2 cellular contexts compared by ENCODE assay signal in the genomic region with DNA sequence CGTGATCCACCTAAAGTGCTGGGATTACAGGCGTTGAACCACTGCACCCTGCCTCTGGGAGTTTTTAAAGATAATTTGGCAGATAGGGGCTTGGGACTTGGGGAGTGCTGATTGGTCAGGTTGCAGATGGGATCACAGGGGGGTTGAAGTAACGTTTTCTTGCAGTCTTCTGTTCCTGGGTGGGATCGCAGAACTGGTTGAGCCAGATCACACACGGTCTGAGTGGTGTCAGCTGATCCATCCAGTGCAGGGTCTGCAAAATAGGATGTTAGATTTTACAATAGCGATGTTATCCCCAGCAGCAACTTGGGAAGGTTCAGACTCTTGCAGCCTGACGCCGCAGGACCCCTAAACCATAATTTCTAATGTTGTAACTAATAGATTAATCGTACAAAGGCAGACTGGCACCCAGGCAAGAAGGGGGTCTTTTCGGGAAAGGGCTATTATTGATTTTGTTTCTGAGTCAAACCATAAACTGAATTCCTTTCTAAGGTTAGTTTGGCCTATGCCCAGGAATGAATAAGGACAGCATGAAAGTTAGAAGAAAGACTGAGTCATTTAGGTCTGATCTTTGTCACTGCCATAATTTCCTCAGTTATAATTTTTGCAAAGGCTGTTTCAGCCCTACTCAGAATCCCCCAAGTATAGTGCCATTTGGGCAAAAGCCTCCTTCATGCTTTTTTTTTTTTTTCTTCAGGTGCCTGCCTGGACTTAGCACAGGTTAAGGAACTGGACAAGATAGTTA.
TF ChIP-seq lines count a peak whose summit lies in the region.

No MANE protein-coding gene starts in this region.

TF ChIP-seq in SK-N-SH, 30 proteins besides CTCF, POLR2A, EP300 and RAD21 (continues in another document):
- no peak for TF ChIP-seq USF2 (IDR thresholded peaks at IDR 0.05; ENCODE audit: borderline replicate concordance, low read depth, low read length)
- no peak for TF ChIP-seq FOXM1 (IDR thresholded peaks at IDR 0.05; ENCODE audit: low read depth)
- TF ChIP-seq MEF2A (IDR thresholded peaks at IDR 0.05; ENCODE audit: borderline replicate concordance, low read depth) = no peak
- TF ChIP-seq, protein P1, sequence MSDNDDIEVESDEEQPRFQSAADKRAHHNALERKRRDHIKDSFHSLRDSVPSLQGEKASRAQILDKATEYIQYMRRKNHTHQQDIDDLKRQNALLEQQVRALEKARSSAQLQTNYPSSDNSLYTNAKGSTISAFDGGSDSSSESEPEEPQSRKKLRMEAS (IDR thresholded peaks at IDR 0.05; ENCODE audit: low read depth) = no peak
- TF ChIP-seq ELF1 (IDR thresholded peaks at IDR 0.05) = no peak
- no peak for TF ChIP-seq SMC3 (IDR thresholded peaks at IDR 0.05; ENCODE audit: low read depth, low read length)
- no peak for TF ChIP-seq EZH2phosphoT487 (IDR thresholded peaks at IDR 0.05; ENCODE audit: borderline replicate concordance, low read depth)
- peak; percentile 59; the same call in 1 of the 2 replicates for TF ChIP-seq FOSL2 (IDR thresholded peaks at IDR 0.05; ENCODE audit: borderline replicate concordance, low read depth)
- no peak for TF ChIP-seq RFX5 (IDR thresholded peaks at IDR 0.05; ENCODE audit: low read length)
- TF ChIP-seq FOXJ3 (CRISPR knock-in tag; IDR thresholded peaks at IDR 0.05) = no peak
- TF ChIP-seq MXI1 (IDR thresholded peaks at IDR 0.05; ENCODE audit: low read depth, low read length) = no peak
- TF ChIP-seq GATA2 (CRISPR knock-in tag; IDR thresholded peaks at IDR 0.05) = no peak
- no peak for TF ChIP-seq TEAD4 (IDR thresholded peaks at IDR 0.05; ENCODE audit: borderline replicate concordance, insufficient read depth)
- no peak for TF ChIP-seq NRF1 (IDR thresholded peaks at IDR 0.05; ENCODE audit: low read depth, low read length)
- no peak for TF ChIP-seq REST (IDR thresholded peaks at IDR 0.05; ENCODE audit: low read depth, low read length)
- TF ChIP-seq NFIC (IDR thresholded peaks at IDR 0.05; ENCODE audit: borderline replicate concordance) = peak; percentile 64
- TF ChIP-seq CHD2 (IDR thresholded peaks at IDR 0.05; ENCODE audit: low read length, partially characterized antibody) = no peak
- TF ChIP-seq TCF12 (IDR thresholded peaks at IDR 0.05) = peak; percentile 82
- TF ChIP-seq SIN3A (IDR thresholded peaks at IDR 0.05; ENCODE audit: borderline replicate concordance, low read depth, low read length) = no peak
- no peak for TF ChIP-seq GABPA (IDR thresholded peaks at IDR 0.05; ENCODE audit: low read depth)
- TF ChIP-seq RXRA (IDR thresholded peaks at IDR 0.05; ENCODE audit: borderline replicate concordance, low read depth) = no peak
- TF ChIP-seq RCOR1 (IDR thresholded peaks at IDR 0.05; ENCODE audit: low read length) = no peak
- peak; percentile 54; the same call in 1 of the 2 replicates for TF ChIP-seq JUND (IDR thresholded peaks at IDR 0.05)
- TF ChIP-seq POLR2AphosphoS5 (IDR thresholded peaks at IDR 0.05; ENCODE audit: low read depth, low read length) = no peak
- TF ChIP-seq, protein P2, sequence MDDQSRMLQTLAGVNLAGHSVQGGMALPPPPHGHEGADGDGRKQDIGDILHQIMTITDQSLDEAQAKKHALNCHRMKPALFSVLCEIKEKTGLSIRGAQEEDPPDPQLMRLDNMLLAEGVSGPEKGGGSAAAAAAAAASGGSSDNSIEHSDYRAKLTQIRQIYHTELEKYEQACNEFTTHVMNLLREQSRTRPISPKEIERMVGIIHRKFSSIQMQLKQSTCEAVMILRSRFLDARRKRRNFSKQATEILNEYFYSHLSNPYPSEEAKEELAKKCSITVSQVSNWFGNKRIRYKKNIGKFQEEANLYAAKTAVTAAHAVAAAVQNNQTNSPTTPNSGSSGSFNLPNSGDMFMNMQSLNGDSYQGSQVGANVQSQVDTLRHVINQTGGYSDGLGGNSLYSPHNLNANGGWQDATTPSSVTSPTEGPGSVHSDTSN (IDR thresholded peaks at IDR 0.05) = peak; percentile 63
- TF ChIP-seq USF1 (IDR thresholded peaks at IDR 0.05; ENCODE audit: borderline replicate concordance, low read depth) = no peak
- TF ChIP-seq TAF1 (IDR thresholded peaks at IDR 0.05; ENCODE audit: borderline replicate concordance, low read depth, low read length) = no peak

TF ChIP-seq in SK-N-SH treated with all-trans-retinoic acid at 6 μM for 48 hours, 23 proteins besides CTCF, POLR2A, EP300 and RAD21 (continued from another document):
- TF ChIP-seq, protein P3, sequence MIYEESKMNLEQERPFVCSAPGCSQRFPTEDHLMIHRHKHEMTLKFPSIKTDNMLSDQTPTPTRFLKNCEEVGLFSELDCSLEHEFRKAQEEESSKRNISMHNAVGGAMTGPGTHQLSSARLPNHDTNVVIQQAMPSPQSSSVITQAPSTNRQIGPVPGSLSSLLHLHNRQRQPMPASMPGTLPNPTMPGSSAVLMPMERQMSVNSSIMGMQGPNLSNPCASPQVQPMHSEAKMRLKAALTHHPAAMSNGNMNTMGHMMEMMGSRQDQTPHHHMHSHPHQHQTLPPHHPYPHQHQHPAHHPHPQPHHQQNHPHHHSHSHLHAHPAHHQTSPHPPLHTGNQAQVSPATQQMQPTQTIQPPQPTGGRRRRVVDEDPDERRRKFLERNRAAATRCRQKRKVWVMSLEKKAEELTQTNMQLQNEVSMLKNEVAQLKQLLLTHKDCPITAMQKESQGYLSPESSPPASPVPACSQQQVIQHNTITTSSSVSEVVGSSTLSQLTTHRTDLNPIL (CRISPR knock-in tag; IDR thresholded peaks at IDR 0.05; ENCODE audit: low read depth) = no peak
- TF ChIP-seq CSRNP3 (CRISPR knock-in tag; IDR thresholded peaks at IDR 0.05) = no peak
- TF ChIP-seq TOX (CRISPR knock-in tag; IDR thresholded peaks at IDR 0.05; ENCODE audit: borderline replicate concordance) = no peak
- TF ChIP-seq GLIS3 (CRISPR knock-in tag; IDR thresholded peaks at IDR 0.05) = no peak
- TF ChIP-seq POU6F1 (CRISPR knock-in tag; IDR thresholded peaks at IDR 0.05; ENCODE audit: borderline replicate concordance, low read depth) = no peak
- no peak for TF ChIP-seq TCF4 (CRISPR knock-in tag; IDR thresholded peaks at IDR 0.05; ENCODE audit: borderline replicate concordance)
